8 cellular contexts compared by ENCODE assay signal in genomic region chr17:30731210-30732132, GRCh38.
DNase-seq lines count a peak whose midpoint lies in the region; ATAC-seq, FAIRE-seq and TF ChIP-seq lines count a peak whose summit lies in the region.
"Not testable (repeated sequence)": the region's sequence is repeated elsewhere in the genome, so short reads cannot be mapped to it uniquely, and the experiment has no call there.

No MANE protein-coding gene starts in this region.

- peak overlapping the region; percentile 86 for H3K4me3 Mint-ChIP-seq in Calu3 (ENCODE audit: low read depth, unreplicated experiment)

- H3K27me3 Mint-ChIP-seq in Calu3 (ENCODE audit: unreplicated experiment), result not testable (repeated sequence)

- POLR2A ChIA-PET in OCI-LY7 (lab: Charles Lee), result interaction anchor here (1.4 kb wide), 1 partner anchor 93 kb away, joined by 5 read pairs; the partner anchor contains the start of gene CRLF3
- POLR2A ChIA-PET in endothelial cell of umbilical vein (lab: Charles Lee), result not testable (repeated sequence)

- peak; percentile 79 for ATAC-seq in GM21447 (IDR thresholded peaks at IDR 0.05; ENCODE audit: unreplicated experiment)

- dilution Hi-C loops in endothelial cell of umbilical vein (cut with MboI; ENCODE audit: extremely low pct_ligation_motif_present, low sequenced_read_pairs), result not testable (repeated sequence)

- FAIRE-seq in endothelial cell of umbilical vein (lab: Jason Lieb, UNC), result peak; percentile 100

- not testable (repeated sequence) for TF ChIP-seq CTCF in Calu3 (IDR thresholded peaks at IDR 0.05; ENCODE audit: unreplicated experiment); OCI-LY7 (conservative IDR thresholded peaks at IDR 0.05; ENCODE audit: low read length); endothelial cell of umbilical vein (IDR thresholded peaks at IDR 0.05; ENCODE audit: extremely low read depth in 1 of 2, insufficient read depth in 1 of 2, low read depth in 1 of 2, low read length in 2 of 2)

- peaks cover 18% of the 10 kb centered on the region for H3K4me1 Mint-ChIP-seq in Calu3 (ENCODE audit: low read depth, unreplicated experiment)

- CTCF ChIA-PET in Calu3 (lab: Charles Lee), result interaction anchor here (1.0 kb wide), 1 partner anchor 17 kb away, joined by 3 read pairs; no protein-coding TSS in a partner anchor
- CTCF ChIA-PET in OCI-LY7 (lab: Charles Lee; ENCODE audit: unreplicated experiment), result interaction anchor here (0.6 kb wide), 1 partner anchor 48 kb away, joined by 6 read pairs; no protein-coding TSS in a partner anchor
- CTCF ChIA-PET in endothelial cell of umbilical vein (lab: Charles Lee), result interaction anchor here (0.8 kb wide), 1 partner anchor 11 kb away, joined by 3 read pairs; no protein-coding TSS in a partner anchor

- not testable (repeated sequence) for H3K27me3 ChIP-seq in HUES64 (ENCODE audit: insufficient read depth, low read length); endothelial cell of umbilical vein (ENCODE audit: control insufficient read depth in 2 of 2, insufficient read depth in 2 of 2, low read length in 2 of 2); mononuclear cell (ENCODE audit: insufficient read depth, low read length)

- not testable (repeated sequence) for H3K9me1 ChIP-seq in endothelial cell of umbilical vein (replicated peaks; ENCODE audit: control insufficient read depth, extremely low read depth, insufficient read depth, low read length)

- H2AFZ ChIP-seq in OCI-LY7 (ENCODE audit: low read length), result 0 out of 2 replicates have a peak overlapping the region, but pooled peaks have one; percentile 11
- peak overlapping the region; percentile 95 for H2AFZ ChIP-seq in endothelial cell of umbilical vein (ENCODE audit: low read depth, low read length)

- H3K4me1 ChIP-seq in HUES64 (ENCODE audit: insufficient read depth, low read length); endothelial cell of umbilical vein (ENCODE audit: control insufficient read depth, extremely low read depth, insufficient read depth, low read length): not testable (repeated sequence)
- peaks cover 40% of the 10 kb centered on the region for H3K4me1 ChIP-seq in OCI-LY7 (ENCODE audit: insufficient read depth, low read length, poor library complexity, severe bottlenecking)
- H3K4me1 ChIP-seq in mononuclear cell (ENCODE audit: insufficient read depth, low read length), result peaks cover 33% of the 10 kb centered on the region

- peaks cover 22% of the 10 kb centered on the region for H4K20me1 ChIP-seq in OCI-LY7 (ENCODE audit: insufficient read depth, low read length)
- H4K20me1 ChIP-seq in endothelial cell of umbilical vein (replicated peaks; ENCODE audit: control insufficient read depth, extremely low read depth, insufficient read depth, low read length), result not testable (repeated sequence)

- intact Hi-C loops in Calu3 (cut with micrococcal nuclease; ENCODE audit: unreplicated experiment); endothelial cell of umbilical vein (cut with micrococcal nuclease): not testable (repeated sequence)
- intact Hi-C loops in OCI-LY7 (cut with micrococcal nuclease; ENCODE audit: unreplicated experiment), result loop anchor here (5.0 kb wide), 1 partner anchor 91 kb away; the partner anchor contains the start of gene CRLF3

- TF ChIP-seq POLR2A in endothelial cell of umbilical vein (IDR thresholded peaks at IDR 0.05; ENCODE audit: low read depth, low read length), result peak; percentile 60

- BruUV-seq in Calu3 (replicated peaks; lab: Mats Ljungman, UMichigan); OCI-LY7 (replicated peaks; lab: Mats Ljungman, UMichigan); endothelial cell of umbilical vein (replicated peaks; lab: Mats Ljungman, UMichigan): not testable (repeated sequence)

- peak overlapping the region; percentile 69 for H3K27ac Mint-ChIP-seq in Calu3 (ENCODE audit: unreplicated experiment)

- H3K9me3 Mint-ChIP-seq in Calu3 (ENCODE audit: low read depth, unreplicated experiment), result not testable (repeated sequence)

- peak overlapping the region; percentile 98 for H3K9ac ChIP-seq in HUES64 (ENCODE audit: low read depth, low read length)
- H3K9ac ChIP-seq in endothelial cell of umbilical vein (replicated peaks; ENCODE audit: extremely low read depth, insufficient read depth, low read length), result peak overlapping the region; percentile 81

- H3K27ac ChIP-seq in HUES64 (ENCODE audit: low read depth, low read length) (peak overlapping the region; percentile 97), OCI-LY7 (ENCODE audit: low read depth, low read length, poor library complexity, severe bottlenecking) (peak overlapping the region; percentile 76), endothelial cell of umbilical vein (ENCODE audit: insufficient read depth, low read depth, low read length) (peak overlapping the region; percentile 70)

- under 1% methylated on average over 86 of the region's 87 CpGs for WGBS in HUES64

- not testable (repeated sequence) for H3K36me3 ChIP-seq in HUES64 (ENCODE audit: insufficient read depth, low read length); endothelial cell of umbilical vein (ENCODE audit: control insufficient read depth in 2 of 2, extremely low read depth in 1 of 2, insufficient read depth in 2 of 2, low read length in 2 of 2)
- H3K36me3 ChIP-seq in OCI-LY7 (ENCODE audit: insufficient read depth, low read length), result peaks cover 30% of the 10 kb centered on the region

- H3K79me2 ChIP-seq in OCI-LY7 (ENCODE audit: insufficient read depth, low read depth, low read length), result peaks cover 73% of the 10 kb centered on the region
- H3K79me2 ChIP-seq in endothelial cell of umbilical vein (ENCODE audit: control insufficient read depth, insufficient read depth, low read length), result peaks cover 37% of the 10 kb centered on the region

- H3K9me3 ChIP-seq in HUES64 (ENCODE audit: insufficient read depth, low read depth, low read length); OCI-LY7 (ENCODE audit: low read length); endothelial cell of umbilical vein (replicated peaks; ENCODE audit: control insufficient read depth, insufficient read depth, low read length); mononuclear cell (ENCODE audit: low read depth, low read length): not testable (repeated sequence)

- peak overlapping the region; percentile 64 for H3K4me2 ChIP-seq in OCI-LY7 (ENCODE audit: low read length)
- peak overlapping the region; percentile 54 for H3K4me2 ChIP-seq in endothelial cell of umbilical vein (ENCODE audit: insufficient read depth, low read length)

- DNase-seq in Calu3 (peak; percentile 88), OCI-LY7 (ENCODE audit: low spot score) (peak; percentile 79), activated T-cell treated with anti-CD3 and anti-CD28 coated beads for 1 hour (ENCODE audit: low read depth) (peak; percentile 77), endothelial cell of umbilical vein (ENCODE audit: low read depth, low spot score) (peak; percentile 79)
- peak; percentile 60 to 76 for DNase-seq in stimulated activated CD8-positive, alpha-beta memory T cell treated with anti-CD3 and anti-CD28 coated beads, Interleukin-15, amount 100 ng/mL, for 4 hours (ENCODE audit: low read depth in 2 of 2)

- not testable (repeated sequence) for H3K9me2 ChIP-seq in OCI-LY7 (ENCODE audit: insufficient read depth, low read length)

- peak overlapping the region; percentile 95 for H3K4me3 ChIP-seq in HUES64 (ENCODE audit: low read length)
- H3K4me3 ChIP-seq in OCI-LY7 (ENCODE audit: low read depth, low read length, poor library complexity, severe bottlenecking), result peak overlapping the region; percentile 89
- H3K4me3 ChIP-seq in endothelial cell of umbilical vein (replicated peaks in 1 of 3; ENCODE audit: insufficient read depth in 1 of 3, low read depth in 1 of 3, low read length in 3 of 3), result peak overlapping the region; percentile 65 to 82 (median 76)
- H3K4me3 ChIP-seq in mononuclear cell (ENCODE audit: low read length), result peak overlapping the region; percentile 60

- peaks cover 47% of the 10 kb centered on the region for H3K36me3 Mint-ChIP-seq in Calu3 (ENCODE audit: insufficient read depth, unreplicated experiment)

TF ChIP-seq in endothelial cell of umbilical vein, 7 proteins besides CTCF, POLR2A, EP300 and RAD21:
- peak; percentile 58 for TF ChIP-seq POLR2AphosphoS5 (IDR thresholded peaks at IDR 0.05; ENCODE audit: insufficient read depth, low read depth, low read length)

Comparison
In these comparisons a context has a peak if more than half of its experiments do, and no peak if none do; other contexts are left out.
1. Peak in every context shown above with its lines: DNase-seq, ATAC-seq, H3K4me3 ChIP-seq and H3K27ac ChIP-seq.